ENCODE assay signal across 9 cellular contexts in the genomic region with DNA sequence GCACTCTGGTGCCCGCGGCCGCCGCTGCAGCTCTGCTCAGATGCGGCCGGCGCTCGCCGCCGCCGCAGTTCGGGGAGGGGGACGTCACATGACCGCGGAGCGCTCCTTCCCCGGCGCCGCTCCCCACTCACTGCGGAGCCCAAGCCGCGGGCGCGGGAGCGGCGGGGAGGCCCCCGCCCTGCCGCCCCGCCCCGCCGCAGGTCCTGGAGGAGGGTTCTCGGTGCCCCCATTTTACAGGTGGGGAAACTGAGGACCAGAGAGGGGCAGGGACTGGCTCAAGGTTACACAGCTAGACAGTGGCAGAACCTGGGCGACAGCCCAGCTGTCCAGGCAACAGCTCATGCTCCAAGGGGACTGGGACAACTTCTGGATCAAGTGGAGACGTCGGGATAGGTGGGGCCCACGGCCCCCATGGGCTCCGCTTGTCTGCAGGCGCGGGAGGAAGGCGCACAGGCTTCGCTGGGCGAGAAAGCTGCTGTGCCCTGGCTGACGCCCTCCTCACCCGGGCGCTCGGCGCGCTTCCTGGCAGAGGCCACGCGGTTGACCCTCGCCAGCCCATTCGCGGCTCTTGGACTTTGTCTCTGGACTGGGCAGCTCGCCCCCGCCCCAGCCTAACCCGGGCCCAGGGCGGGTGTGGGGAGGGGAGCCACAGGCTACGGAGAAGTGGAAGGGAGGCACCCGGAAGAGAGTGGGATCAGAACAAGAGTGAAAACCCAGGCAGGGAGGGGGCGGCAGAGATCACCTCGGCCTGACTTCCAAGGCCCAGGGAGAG. TPM values are rescaled to one million over a fixed set of nuclear protein-coding genes. Genes with fewer than 3 reads are reported as not detected.
DNase-seq lines count a peak whose midpoint lies in the region; ATAC-seq, FAIRE-seq and TF ChIP-seq lines count a peak whose summit lies in the region.
"Had no signal": no experiment of that assay in that cellular context is flagged by ENCODE, and none has a peak within 500 bp of the region (broad histone marks: within the 10 kb centered on the region; RNA-seq: fewer than 3 reads in every experiment).

A gene (minus strand): TSS at position 71 of the 772 bp plus-strand sequence. CDS start 49,325 bp downstream, outside the sequence.

- DNase-seq in BJ (ENCODE audit: low read depth) = no peak
- DNase-seq in activated B cell treated with CpG ODN at 0.5 μM for 24 hours = no peak
- DNase-seq in endothelial cell of umbilical vein (ENCODE audit: low read depth, low spot score) = peak; percentile 29
- peak in 6 of 9 donors; percentile 24 to 52 (median 28) for DNase-seq in naive thymus-derived CD4-positive, alpha-beta T cell
- DNase-seq in SIG-M5 treated with dmso at 0.1 percent for 504 hours (lab: John Stamatoyannopoulos, UW; ENCODE audit: unreplicated experiment) = no peak

- TF ChIP-seq CTCF in BJ (IDR thresholded peaks at IDR 0.05; ENCODE audit: insufficient read depth, low read depth, low read length) (peak; percentile 11; the same call in 1 of the 2 replicates), activated B cell treated with CpG ODN at 0.5 μM for 24 hours (IDR thresholded peaks at IDR 0.05) (no peak), endothelial cell of umbilical vein (IDR thresholded peaks at IDR 0.05; ENCODE audit: extremely low read depth in 1 of 2, insufficient read depth in 1 of 2, low read depth in 1 of 2, low read length in 2 of 2) (peak in 1 of 2 donors; percentile 14)

- H3K4me3 ChIP-seq in BJ (ENCODE audit: low read depth, low read length) = 0 out of 2 replicates have a peak within 1 kb of the TSS, but pooled peaks have one; percentile 10
- peak within 1 kb of the TSS; percentile 74 for H3K4me3 ChIP-seq in HUES48 (ENCODE audit: low read depth, low read length)
- peak within 1 kb of the TSS in 1 of 3 experiments; percentile 16 for H3K4me3 ChIP-seq in endothelial cell of umbilical vein (replicated peaks in 1 of 3; ENCODE audit: insufficient read depth in 1 of 3, low read depth in 1 of 3, low read length in 3 of 3)
- peak within 1 kb of the TSS; percentile 65 for H3K4me3 ChIP-seq in naive thymus-derived CD4-positive, alpha-beta T cell (ENCODE audit: low read length)

- no peak within 1 kb of the TSS for H2AFZ ChIP-seq in endothelial cell of umbilical vein (ENCODE audit: low read depth, low read length)

- H3K27ac Mint-ChIP-seq in activated B cell treated with CpG ODN at 0.5 μM for 24 hours = no peak within 1 kb of the TSS
- H3K27ac Mint-ChIP-seq in naive thymus-derived CD4-positive, alpha-beta T cell = no peak within 1 kb of the TSS

- H3K4me2 ChIP-seq in endothelial cell of umbilical vein (ENCODE audit: insufficient read depth, low read length) = peak within 1 kb of the TSS; percentile 30

- H3K27me3 ChIP-seq in BJ (ENCODE audit: control insufficient read depth, insufficient read depth, low read length) = peaks cover 40% of the 10 kb centered on the region
- peaks cover 30% of the 10 kb centered on the region for H3K27me3 ChIP-seq in HUES48 (ENCODE audit: control insufficient read depth, insufficient read depth, low read length)
- H3K27me3 ChIP-seq in endothelial cell of umbilical vein (ENCODE audit: control insufficient read depth in 2 of 2, insufficient read depth in 2 of 2, low read length in 2 of 2) = peaks cover 19 to 27% of the 10 kb centered on the region in 2 experiments
- peaks cover 3 to 13% of the 10 kb centered on the region in 2 donors for H3K27me3 ChIP-seq in naive thymus-derived CD4-positive, alpha-beta T cell (ENCODE audit: control insufficient read depth in 2 of 2, insufficient read depth in 2 of 2, low read length in 2 of 2)

- H3K36me3 Mint-ChIP-seq in activated B cell treated with CpG ODN at 0.5 μM for 24 hours (ENCODE audit: low read depth) = no peaks in the 10 kb centered on the region
- H3K36me3 Mint-ChIP-seq in naive thymus-derived CD4-positive, alpha-beta T cell = peaks cover 0 to under 1% (median 0%) of the 10 kb centered on the region in 5 donors

- peak; percentile 31 for FAIRE-seq in endothelial cell of umbilical vein (lab: Jason Lieb, UNC)

- no TSS peak for BruUV-seq in endothelial cell of umbilical vein (replicated peaks; lab: Mats Ljungman, UMichigan)

- no peaks in the 10 kb centered on the region for H3K9me3 ChIP-seq in HUES48 (ENCODE audit: control insufficient read depth, insufficient read depth, low read length)
- no peaks in the 10 kb centered on the region for H3K9me3 ChIP-seq in endothelial cell of umbilical vein (replicated peaks; ENCODE audit: control insufficient read depth, insufficient read depth, low read length)
- H3K9me3 ChIP-seq in naive thymus-derived CD4-positive, alpha-beta T cell (ENCODE audit: control insufficient read depth in 2 of 3, low read length in 3 of 3) = no peaks in the 10 kb centered on the region

- no peaks in the 10 kb centered on the region for H3K9me3 Mint-ChIP-seq in activated B cell treated with CpG ODN at 0.5 μM for 24 hours
- no peaks in the 10 kb centered on the region for H3K9me3 Mint-ChIP-seq in naive thymus-derived CD4-positive, alpha-beta T cell

- CTCF ChIA-PET in BJ (lab: Yijun Ruan, JAX) = interaction anchor here (2.2 kb wide), 1 partner anchor 10 kb away, joined by 9 read pairs; no protein-coding TSS in a partner anchor
- CTCF ChIA-PET in activated B cell treated with CpG ODN at 0.5 μM for 24 hours (lab: Charles Lee) = interaction anchor here (1.0 kb wide), 1 partner anchor 114 kb away, joined by 3 read pairs; a partner anchor contains a TSS
- CTCF ChIA-PET in endothelial cell of umbilical vein (lab: Charles Lee) = interaction anchor here (1.2 kb wide), 1 partner anchor 299 kb away, joined by 4 read pairs; no protein-coding TSS in a partner anchor
- CTCF ChIA-PET in naive thymus-derived CD4-positive, alpha-beta T cell (lab: Charles Lee) = no interaction called here

- ATAC-seq in activated B cell treated with CpG ODN at 0.5 μM for 24 hours (ENCODE audit: low read depth) (peak; percentile 56), HG02938 (IDR thresholded peaks at IDR 0.05; ENCODE audit: unreplicated experiment) (no peak), HG03571 (IDR thresholded peaks at IDR 0.05; ENCODE audit: unreplicated experiment) (no peak)
- peak; percentile 70 for ATAC-seq in naive thymus-derived CD4-positive, alpha-beta T cell

- intact Hi-C loops in activated B cell treated with CpG ODN at 0.5 μM for 24 hours (cut with micrococcal nuclease) (no loop called here), endothelial cell of umbilical vein (cut with micrococcal nuclease) (no loop called here)
- intact Hi-C loops in naive thymus-derived CD4-positive, alpha-beta T cell (cut with micrococcal nuclease) = no loop called here

- peak within 1 kb of the TSS; percentile 61 for H3K4me3 Mint-ChIP-seq in activated B cell treated with CpG ODN at 0.5 μM for 24 hours
- peak within 1 kb of the TSS; percentile 42 to 79 (median 67) for H3K4me3 Mint-ChIP-seq in naive thymus-derived CD4-positive, alpha-beta T cell

- POLR2A ChIA-PET in BJ (lab: Charles Lee) (no interaction called here), activated B cell treated with CpG ODN at 0.5 μM for 24 hours (lab: Charles Lee) (no interaction called here), endothelial cell of umbilical vein (lab: Charles Lee) (interaction anchor here (0.6 kb wide), 1 partner anchor 564 kb away, joined by 3 read pairs; no protein-coding TSS in a partner anchor)
- POLR2A ChIA-PET in naive thymus-derived CD4-positive, alpha-beta T cell (lab: Charles Lee) = no interaction called here

- H3K36me3 ChIP-seq in BJ (ENCODE audit: control insufficient read depth, insufficient read depth, low read length) = no peaks in the 10 kb centered on the region
- no peaks in the 10 kb centered on the region for H3K36me3 ChIP-seq in HUES48 (ENCODE audit: control insufficient read depth, insufficient read depth, low read length)
- H3K36me3 ChIP-seq in endothelial cell of umbilical vein (ENCODE audit: control insufficient read depth in 2 of 2, extremely low read depth in 1 of 2, insufficient read depth in 2 of 2, low read length in 2 of 2) = no peaks in the 10 kb centered on the region
- no peaks in the 10 kb centered on the region for H3K36me3 ChIP-seq in naive thymus-derived CD4-positive, alpha-beta T cell (ENCODE audit: control insufficient read depth in 2 of 3, insufficient read depth in 3 of 3, low read length in 3 of 3)

- 0 out of 2 replicates have a peak within 1 kb of the TSS, but pooled peaks have one; percentile 48 for H3K9ac ChIP-seq in HUES48 (ENCODE audit: low read depth, low read length)
- H3K9ac ChIP-seq in endothelial cell of umbilical vein (replicated peaks; ENCODE audit: extremely low read depth, insufficient read depth, low read length) = no peak within 1 kb of the TSS

- TF ChIP-seq POLR2A in endothelial cell of umbilical vein (IDR thresholded peaks at IDR 0.05; ENCODE audit: low read depth, low read length) = no peak

- dilution Hi-C loops in endothelial cell of umbilical vein (cut with MboI; ENCODE audit: extremely low pct_ligation_motif_present, low sequenced_read_pairs) = no loop called here

- peaks cover 15% of the 10 kb centered on the region for H3K4me1 Mint-ChIP-seq in activated B cell treated with CpG ODN at 0.5 μM for 24 hours
- peaks cover 0 to 13% (median 4%) of the 10 kb centered on the region in 7 donors for H3K4me1 Mint-ChIP-seq in naive thymus-derived CD4-positive, alpha-beta T cell

- H3K79me2 ChIP-seq in endothelial cell of umbilical vein (ENCODE audit: control insufficient read depth, insufficient read depth, low read length) = no peaks in the 10 kb centered on the region

- H4K20me1 ChIP-seq in endothelial cell of umbilical vein (replicated peaks; ENCODE audit: control insufficient read depth, extremely low read depth, insufficient read depth, low read length) = no peaks in the 10 kb centered on the region

- peaks cover 30% of the 10 kb centered on the region for H3K27me3 Mint-ChIP-seq in activated B cell treated with CpG ODN at 0.5 μM for 24 hours
- H3K27me3 Mint-ChIP-seq in naive thymus-derived CD4-positive, alpha-beta T cell = peaks cover 20 to 37% (median 31%) of the 10 kb centered on the region in 5 donors

- H3K4me1 ChIP-seq in HUES48 (ENCODE audit: control insufficient read depth, insufficient read depth, low read length) (peaks cover 15% of the 10 kb centered on the region; the same call in 1 of the 2 replicates), endothelial cell of umbilical vein (ENCODE audit: control insufficient read depth, extremely low read depth, insufficient read depth, low read length) (peaks cover 12% of the 10 kb centered on the region)
- H3K4me1 ChIP-seq in naive thymus-derived CD4-positive, alpha-beta T cell (ENCODE audit: control insufficient read depth in 2 of 2, insufficient read depth in 2 of 2, low read length in 2 of 2) = peaks cover 0 to 18% of the 10 kb centered on the region in 2 donors

- no peaks in the 10 kb centered on the region for H3K9me1 ChIP-seq in endothelial cell of umbilical vein (replicated peaks; ENCODE audit: control insufficient read depth, extremely low read depth, insufficient read depth, low read length)

- H3K27ac ChIP-seq in HUES48 (ENCODE audit: low read depth, low read length) (no peak within 1 kb of the TSS), endothelial cell of umbilical vein (ENCODE audit: insufficient read depth, low read depth, low read length) (no peak within 1 kb of the TSS)
- no peak within 1 kb of the TSS for H3K27ac ChIP-seq in naive thymus-derived CD4-positive, alpha-beta T cell (ENCODE audit: low read depth, low read length)
- H3K27ac ChIP-seq: epithelial cell of prostate had no signal

RNA-seq across cellular contexts. Expression of the gene that starts here (rescaled TPM):
- polyA plus RNA-seq in BJ (2011; rRNA removed) (0.16 and 0.31 TPM in 2 replicates), endothelial cell of umbilical vein (0.07 and 1.4 TPM in 2 replicates)
- 0.19 TPM in 1 of 2 replicates, not detected in the other for polyA minus RNA-seq in BJ (2011; rRNA and poly(A)+ RNA removed)
- total RNA-seq in activated B cell treated with CpG ODN at 0.5 μM for 24 hours (0.54 and 0.60 TPM in 2 replicates), endothelial cell of umbilical vein (0.20 TPM in 1 of 2 replicates, not detected in the other)
- 0.03 and 0.11 TPM in 2 replicates for polyA plus RNA-seq in endothelial cell of umbilical vein (2011; cell fraction: cytosol; rRNA removed)
- polyA plus RNA-seq in endothelial cell of umbilical vein (2011; cell fraction: nucleus; rRNA removed) = 0.25 and 0.34 TPM in 2 replicates
- 0.08 and 0.65 TPM in 2 replicates for polyA plus RNA-seq in endothelial cell of umbilical vein (2012)
- polyA minus RNA-seq in endothelial cell of umbilical vein = 1.0 and 2.8 TPM in 2 replicates
- 7.0 TPM for polyA minus RNA-seq in endothelial cell of umbilical vein (2011; cell fraction: cytosol; rRNA and poly(A)+ RNA removed)
- 0.43 TPM in 1 of 2 replicates, not detected in the other for polyA minus RNA-seq in endothelial cell of umbilical vein (2011; cell fraction: nucleus; rRNA and poly(A)+ RNA removed)
- 1 to 10 TPM in 1 of 5 experiments, under 1 TPM in 3, not detected in 1; 0.16 to 1.4 (median 0.42) TPM for total RNA-seq in naive thymus-derived CD4-positive, alpha-beta T cell
- not detected for polyA plus RNA-seq in naive thymus-derived CD4-positive, alpha-beta T cell

Comparison
In these comparisons a context has a peak if more than half of its experiments do, and no peak if none do; other contexts are left out.
1. Peak in ATAC-seq in activated B cell treated with CpG ODN at 0.5 μM for 24 hours; RNA of the gene not detected or under 1 TPM.
2. DNase-seq: peak in endothelial cell of umbilical vein (single experiment) and naive thymus-derived CD4-positive, alpha-beta T cell (6 of 9); none in BJ (single experiment), activated B cell treated with CpG ODN at 0.5 μM for 24 hours (single experiment) and SIG-M5 treated with dmso at 0.1 percent for 504 hours (single experiment).